Comparison of ENCODE assay signal across 10 cellular contexts in genomic region chr1:38014171-38014570, GRCh38. TPM values are rescaled to one million over a fixed set of nuclear protein-coding genes. Genes with fewer than 3 reads are reported as not detected.
DNase-seq lines count a peak whose midpoint lies in the region; FAIRE-seq and TF ChIP-seq lines count a peak whose summit lies in the region.
"Had no signal": no experiment of that assay in that cellular context is flagged by ENCODE, and none has a peak within 500 bp of the region (broad histone marks: within the 10 kb centered on the region; RNA-seq: fewer than 3 reads in every experiment).

No MANE protein-coding gene starts in this region.

- no peaks in the 10 kb centered on the region for H3K27me3 ChIP-seq in OCI-LY1 (ENCODE audit: insufficient read depth, low read length)
- no peaks in the 10 kb centered on the region for H3K27me3 ChIP-seq in sigmoid colon

- POLR2A ChIA-PET in activated CD4-positive, alpha-beta memory T cell treated with anti-CD3 and anti-CD28 coated beads for 36 hours (lab: Charles Lee): interaction anchor here (1.8 to 3.1 kb wide), 2 partner anchors 14 to 16 kb away, joined by 6 to 20 read pairs; no protein-coding TSS in a partner anchor
- POLR2A ChIA-PET in activated CD4-positive, alpha-beta memory T cell treated with anti-CD3 and anti-CD28 coated beads, Interleukin-2, amount 10 ng/mL, durations not matched to agents 7 days and 5 days (lab: Charles Lee): interaction anchor here (1.4 to 4.4 kb wide), 3 partner anchors 12 to 28 kb away, joined by 4 to 28 read pairs (median 12); partner anchors contain the start of gene SF3A3

- CTCF ChIA-PET in activated CD4-positive, alpha-beta memory T cell treated with anti-CD3 and anti-CD28 coated beads for 36 hours (lab: Charles Lee): interaction anchor here (1.9 to 6.7 kb wide), 3 partner anchors 9 to 24 kb away, joined by 7 to 69 read pairs (median 22); partner anchors contain the start of gene SF3A3
- CTCF ChIA-PET in activated CD4-positive, alpha-beta memory T cell treated with anti-CD3 and anti-CD28 coated beads, Interleukin-2, amount 10 ng/mL, durations not matched to agents 7 days and 5 days (lab: Charles Lee): interaction anchor here (0.8 to 4.4 kb wide), 4 partner anchors 9 to 119 kb away, joined by 3 to 35 read pairs (median 3); partner anchors contain the start of gene SF3A3

- H3F3A ChIP-seq in OCI-LY1 (ENCODE audit: insufficient read depth, low read length): no peaks in the 10 kb centered on the region

- H3K9me2 ChIP-seq in OCI-LY1 (ENCODE audit: low read depth, low read length): no peaks in the 10 kb centered on the region

- H3K36me3 Mint-ChIP-seq in activated CD4-positive, alpha-beta memory T cell treated with anti-CD3 and anti-CD28 coated beads for 36 hours: peaks cover 36% of the 10 kb centered on the region
- H3K36me3 Mint-ChIP-seq in activated CD4-positive, alpha-beta memory T cell treated with anti-CD3 and anti-CD28 coated beads, Interleukin-2, amount 10 ng/mL, durations not matched to agents 7 days and 5 days (ENCODE audit: low read depth): peaks cover 35% of the 10 kb centered on the region

- H3K4me2 ChIP-seq in OCI-LY1 (ENCODE audit: low read length): peak overlapping the region; percentile 89

- peak overlapping the region; percentile 87; the same call in 1 of the 2 replicates for H3K9ac ChIP-seq in OCI-LY1 (ENCODE audit: low read length)

- intact Hi-C loops in activated CD4-positive, alpha-beta memory T cell treated with anti-CD3 and anti-CD28 coated beads for 36 hours (cut with micrococcal nuclease): no loop called here
- intact Hi-C loops in sigmoid colon (cut with DNase I): no loop called here

- no peak for FAIRE-seq in GM12892 (lab: Jason Lieb, UNC)

- 55 to 65% methylated on average over 4 of the region's 4 CpGs for WGBS in sigmoid colon, 2 donors

- no peaks in the 10 kb centered on the region for H3K9me3 Mint-ChIP-seq in activated CD4-positive, alpha-beta memory T cell treated with anti-CD3 and anti-CD28 coated beads for 36 hours
- no peaks in the 10 kb centered on the region for H3K9me3 Mint-ChIP-seq in activated CD4-positive, alpha-beta memory T cell treated with anti-CD3 and anti-CD28 coated beads, Interleukin-2, amount 10 ng/mL, durations not matched to agents 7 days and 5 days

- H3K27me3 Mint-ChIP-seq in activated CD4-positive, alpha-beta memory T cell treated with anti-CD3 and anti-CD28 coated beads for 36 hours: no peaks in the 10 kb centered on the region
- H3K27me3 Mint-ChIP-seq in activated CD4-positive, alpha-beta memory T cell treated with anti-CD3 and anti-CD28 coated beads, Interleukin-2, amount 10 ng/mL, durations not matched to agents 7 days and 5 days: no peaks in the 10 kb centered on the region

- no peak for TF ChIP-seq EP300 in sigmoid colon (IDR thresholded peaks at IDR 0.05)

- H3K36me3 ChIP-seq in OCI-LY1 (ENCODE audit: insufficient read depth, low read length): peaks cover 44% of the 10 kb centered on the region
- peaks cover 6 to 27% (median 18%) of the 10 kb centered on the region in 4 donors for H3K36me3 ChIP-seq in sigmoid colon

- H4K20me1 ChIP-seq in OCI-LY1 (ENCODE audit: insufficient read depth, low read length): no peaks in the 10 kb centered on the region

- peak overlapping the region; percentile 98 for H3K4me3 Mint-ChIP-seq in activated CD4-positive, alpha-beta memory T cell treated with anti-CD3 and anti-CD28 coated beads for 36 hours
- no peak overlapping the region for H3K4me3 Mint-ChIP-seq in activated CD4-positive, alpha-beta memory T cell treated with anti-CD3 and anti-CD28 coated beads, Interleukin-2, amount 10 ng/mL, durations not matched to agents 7 days and 5 days

- H3K9me3 ChIP-seq in OCI-LY1 (ENCODE audit: low read length): no peaks in the 10 kb centered on the region
- no peaks in the 10 kb centered on the region for H3K9me3 ChIP-seq in sigmoid colon

- H3K4me1 ChIP-seq in OCI-LY1 (ENCODE audit: insufficient read depth, low read length, severe bottlenecking) (peaks cover 17% of the 10 kb centered on the region), sigmoid colon (peaks cover 0 to 53% (median 47%) of the 10 kb centered on the region in 4 donors)

- TF ChIP-seq POLR2A in sigmoid colon (IDR thresholded peaks at IDR 0.05): no peak
- TF ChIP-seq POLR2A in GM12892 (IDR thresholded peaks at IDR 0.05; ENCODE audit: low read depth, low read length): no peak

- no peak overlapping the region for H3K27ac Mint-ChIP-seq in activated CD4-positive, alpha-beta memory T cell treated with anti-CD3 and anti-CD28 coated beads for 36 hours
- no peak overlapping the region for H3K27ac Mint-ChIP-seq in activated CD4-positive, alpha-beta memory T cell treated with anti-CD3 and anti-CD28 coated beads, Interleukin-2, amount 10 ng/mL, durations not matched to agents 7 days and 5 days

- H2AFZ ChIP-seq in OCI-LY1 (ENCODE audit: low read length): no peak overlapping the region

- TF ChIP-seq CTCF in OCI-LY1 (IDR thresholded peaks at IDR 0.05; ENCODE audit: low read length) (no peak), epithelial cell of esophagus (IDR thresholded peaks at IDR 0.05; ENCODE audit: insufficient read depth, low read depth, low read length, missing control alignments) (peak; percentile 5), sigmoid colon (IDR thresholded peaks at IDR 0.05) (no peak)

- peaks cover 25% of the 10 kb centered on the region for H3K79me2 ChIP-seq in OCI-LY1 (ENCODE audit: insufficient read depth, low read length)

- H3K27ac ChIP-seq in OCI-LY1 (ENCODE audit: low read depth, low read length, poor library complexity, severe bottlenecking) (no peak overlapping the region), sigmoid colon (peak overlapping the region; percentile 95 to 98 (median 96))

- H3K4me3 ChIP-seq in OCI-LY1 (ENCODE audit: low read depth, low read length, poor library complexity, severe bottlenecking) (peak overlapping the region; percentile 91), epithelial cell of esophagus (ENCODE audit: low read length) (peak overlapping the region; percentile 9), sigmoid colon (peak overlapping the region in 2 of 4 donors; percentile 75 to 85)

- no peak for DNase-seq in activated CD4-positive, alpha-beta memory T cell treated with anti-CD3 and anti-CD28 coated beads for 36 hours
- DNase-seq in activated CD4-positive, alpha-beta memory T cell treated with anti-CD3 and anti-CD28 coated beads, Interleukin-2, amount 10 ng/mL, durations not matched to agents 7 days and 5 days: no peak
- no peak for DNase-seq in epithelial cell of esophagus (ENCODE audit: low read depth)
- no peak for DNase-seq in sigmoid colon
- DNase-seq in GM12892 (ENCODE audit: insufficient read length): no peak
- DNase-seq in stimulated activated CD4-positive, alpha-beta T cell treated with anti-CD3 and anti-CD28 coated beads, Interleukin-2, amount 100 ng/mL, for 48 hours: no peak
- DNase-seq in NCI-H2227 (lab: John Stamatoyannopoulos, UW; ENCODE audit: unreplicated experiment): no peak
- DNase-seq: COR-L47, NCI-H1930 had no signal

- H3K4me1 Mint-ChIP-seq in activated CD4-positive, alpha-beta memory T cell treated with anti-CD3 and anti-CD28 coated beads for 36 hours (ENCODE audit: low read depth): peaks cover 55% of the 10 kb centered on the region
- peaks cover 61% of the 10 kb centered on the region for H3K4me1 Mint-ChIP-seq in activated CD4-positive, alpha-beta memory T cell treated with anti-CD3 and anti-CD28 coated beads, Interleukin-2, amount 10 ng/mL, durations not matched to agents 7 days and 5 days

RNA-seq across cellular contexts. Expression of gene UTP11, which starts 1.6 kb away (rescaled TPM):
- total RNA-seq in activated CD4-positive, alpha-beta memory T cell treated with anti-CD3 and anti-CD28 coated beads for 36 hours: 10 to 100 TPM; 51.2 to 52.3 TPM
- 10 to 100 TPM; 29.1 to 33.2 TPM for total RNA-seq in activated CD4-positive, alpha-beta memory T cell treated with anti-CD3 and anti-CD28 coated beads, Interleukin-2, amount 10 ng/mL, durations not matched to agents 7 days and 5 days
- 10 to 100 TPM; 54.8 to 76.5 (median 66.9) TPM for total RNA-seq in sigmoid colon
- 10 to 100 TPM; 14.4 to 28.5 (median 15.0) TPM for polyA plus RNA-seq in sigmoid colon
- 44.4 TPM for polyA plus RNA-seq in GM12892 (2012; ENCODE audit: missing spikeins)

RNA-seq across cellular contexts. Expression of gene FHL3, which starts 8.9 kb away (rescaled TPM):
- total RNA-seq in activated CD4-positive, alpha-beta memory T cell treated with anti-CD3 and anti-CD28 coated beads for 36 hours: 10 to 100 TPM; 14.4 to 14.7 TPM
- total RNA-seq in activated CD4-positive, alpha-beta memory T cell treated with anti-CD3 and anti-CD28 coated beads, Interleukin-2, amount 10 ng/mL, durations not matched to agents 7 days and 5 days: 1 to 10 TPM; 9.1 to 9.8 TPM
- 10 to 100 TPM; 38.9 to 76.4 (median 46.6) TPM for total RNA-seq in sigmoid colon
- 10 to 100 TPM in 1 of 3 donors, 1 to 10 TPM in 2; 2.5 to 13.4 (median 9.0) TPM for polyA plus RNA-seq in sigmoid colon
- polyA plus RNA-seq in GM12892 (2012; ENCODE audit: missing spikeins): 9.3 TPM

RNA-seq across cellular contexts. Expression of gene SF3A3, which starts 24.3 kb away (rescaled TPM):
- total RNA-seq in activated CD4-positive, alpha-beta memory T cell treated with anti-CD3 and anti-CD28 coated beads for 36 hours: 10 to 100 TPM; 93.5 to 94.4 TPM
- total RNA-seq in activated CD4-positive, alpha-beta memory T cell treated with anti-CD3 and anti-CD28 coated beads, Interleukin-2, amount 10 ng/mL, durations not matched to agents 7 days and 5 days: 10 to 100 TPM; 72.1 to 74.3 TPM
- 10 to 100 TPM; 41.4 to 50.1 (median 44.7) TPM for total RNA-seq in sigmoid colon
- polyA plus RNA-seq in sigmoid colon: 10 to 100 TPM; 15.0 to 30.4 (median 20.6) TPM
- polyA plus RNA-seq in GM12892 (2012; ENCODE audit: missing spikeins): 78.0 TPM

RNA-seq across cellular contexts. Expression of gene POU3F1, which starts 32.4 kb away (rescaled TPM):
- total RNA-seq in activated CD4-positive, alpha-beta memory T cell treated with anti-CD3 and anti-CD28 coated beads for 36 hours: under 1 TPM; 0.26 to 0.36 TPM
- not detected for total RNA-seq in activated CD4-positive, alpha-beta memory T cell treated with anti-CD3 and anti-CD28 coated beads, Interleukin-2, amount 10 ng/mL, durations not matched to agents 7 days and 5 days
- not detected for total RNA-seq in sigmoid colon
- polyA plus RNA-seq in sigmoid colon: under 1 TPM in 1 of 3 donors, not detected in 2; 0.09 TPM
- polyA plus RNA-seq in GM12892 (2012; ENCODE audit: missing spikeins): 0.19 TPM
